ENCODE assay signal across 25 cellular contexts in genomic region chr5:6762116-6762515, GRCh38.
"Had no signal": no experiment of that assay in that cellular context is flagged by ENCODE, and none has a peak within 500 bp of the region (broad histone marks: within the 10 kb centered on the region; RNA-seq: fewer than 3 reads in every experiment).

No MANE protein-coding gene starts in this region.

- DNase-seq: hypothalamus; immature natural killer cell; left ventricle myocardium inferior; mesendoderm; midbrain; mucosa of descending colon; naive thymus-derived CD4-positive, alpha-beta T cell; nucleus accumbens; ovary; small intestine; spleen; stimulated activated CD4-positive, alpha-beta T cell treated with anti-CD3 and anti-CD28 coated beads, Interleukin-4, amount 100 ng/mL, for 24 hours; stimulated activated naive CD4-positive, alpha-beta T cell; tibial artery; uterus had no signal

- H3K4me3 Mint-ChIP-seq: immature natural killer cell; naive thymus-derived CD4-positive, alpha-beta T cell; natural killer cell treated with Interleukin-12 subunit alpha and Interleukin-12 subunit beta and Interleukin-15 and Interleukin-18, amount 100 ng/mL, for 72 hours; stimulated activated effector memory CD8-positive, alpha-beta T cell treated with anti-CD3 and anti-CD28 coated beads, Interleukin-12 subunit alpha, Interleukin-12 subunit beta, amount 100 ng/mL, for 72 hours; stimulated activated naive CD8-positive, alpha-beta T cell treated with anti-CD3 and anti-CD28 coated beads, Interleukin-15, Interleukin-2, amounts not matched to agents 100 ng/mL and 50 ng/mL, for 24 hours; type B pancreatic cell had no signal

- H3K4me1 ChIP-seq: uterus had no signal

- H3K27me3 ChIP-seq: ovary, right atrium auricular region, spleen, suprapubic skin, tibial artery, uterus had no signal

- H3K27ac ChIP-seq: left ventricle myocardium inferior, ovary, right atrium auricular region, spleen, suprapubic skin, thoracic aorta, tibial artery, uterus had no signal

- H3K4me1 Mint-ChIP-seq: stimulated activated effector memory CD8-positive, alpha-beta T cell treated with anti-CD3 and anti-CD28 coated beads, Interleukin-12 subunit alpha, Interleukin-12 subunit beta, amount 100 ng/mL, for 72 hours had no signal

- H3K27me3 Mint-ChIP-seq: naive thymus-derived CD4-positive, alpha-beta T cell; natural killer cell treated with Interleukin-12 subunit alpha and Interleukin-12 subunit beta and Interleukin-15 and Interleukin-18, amount 100 ng/mL, for 72 hours; progenitor cell of endocrine pancreas; stimulated activated naive CD8-positive, alpha-beta T cell treated with anti-CD3 and anti-CD28 coated beads, Interleukin-15, Interleukin-2, amounts not matched to agents 100 ng/mL and 50 ng/mL, for 24 hours; type B pancreatic cell had no signal

- H3K27ac Mint-ChIP-seq: immature natural killer cell; naive thymus-derived CD4-positive, alpha-beta T cell; natural killer cell treated with Interleukin-12 subunit alpha and Interleukin-12 subunit beta and Interleukin-15 and Interleukin-18, amount 100 ng/mL, for 72 hours; progenitor cell of endocrine pancreas; stimulated activated effector memory CD8-positive, alpha-beta T cell treated with anti-CD3 and anti-CD28 coated beads, Interleukin-12 subunit alpha, Interleukin-12 subunit beta, amount 100 ng/mL, for 72 hours; stimulated activated naive CD8-positive, alpha-beta T cell treated with anti-CD3 and anti-CD28 coated beads, Interleukin-15, Interleukin-2, amounts not matched to agents 100 ng/mL and 50 ng/mL, for 24 hours; type B pancreatic cell had no signal

- H3K9me3 ChIP-seq: left ventricle myocardium inferior, mucosa of descending colon, ovary, right atrium auricular region, suprapubic skin, thoracic aorta, tibial artery, uterus had no signal

- H3K4me3 ChIP-seq: left ventricle myocardium inferior, lung, mucosa of descending colon, ovary, right atrium auricular region, spleen, suprapubic skin, thoracic aorta, tibial artery, uterus had no signal

- H3K9me3 Mint-ChIP-seq: immature natural killer cell; naive thymus-derived CD4-positive, alpha-beta T cell; natural killer cell treated with Interleukin-12 subunit alpha and Interleukin-12 subunit beta and Interleukin-15 and Interleukin-18, amount 100 ng/mL, for 72 hours; stimulated activated effector memory CD8-positive, alpha-beta T cell treated with anti-CD3 and anti-CD28 coated beads, Interleukin-12 subunit alpha, Interleukin-12 subunit beta, amount 100 ng/mL, for 72 hours; stimulated activated naive CD8-positive, alpha-beta T cell treated with anti-CD3 and anti-CD28 coated beads, Interleukin-15, Interleukin-2, amounts not matched to agents 100 ng/mL and 50 ng/mL, for 24 hours; type B pancreatic cell had no signal

- ATAC-seq: mucosa of descending colon; naive thymus-derived CD4-positive, alpha-beta T cell; natural killer cell treated with Interleukin-12 subunit alpha and Interleukin-12 subunit beta and Interleukin-15 and Interleukin-18, amount 100 ng/mL, for 72 hours; sciatic nerve; stimulated activated effector memory CD8-positive, alpha-beta T cell treated with anti-CD3 and anti-CD28 coated beads, Interleukin-12 subunit alpha, Interleukin-12 subunit beta, amount 100 ng/mL, for 72 hours had no signal

- H3K36me3 ChIP-seq: ovary, uterus had no signal

- H3K36me3 Mint-ChIP-seq: natural killer cell treated with Interleukin-12 subunit alpha and Interleukin-12 subunit beta and Interleukin-15 and Interleukin-18, amount 100 ng/mL, for 72 hours had no signal
